14 cellular contexts compared by ENCODE assay signal in genomic region chr3:124137264-124137663, GRCh38.
"Had no signal": no experiment of that assay in that cellular context is flagged by ENCODE, and none has a peak within 500 bp of the region (broad histone marks: within the 10 kb centered on the region; RNA-seq: fewer than 3 reads in every experiment).

No MANE protein-coding gene starts in this region.

- H3K9me3 ChIP-seq: lower lobe of right lung, upper lobe of right lung had no signal

- H3K27me3 ChIP-seq: dorsolateral prefrontal cortex, upper lobe of right lung had no signal

- H3K36me3 ChIP-seq: lower lobe of right lung, upper lobe of right lung had no signal

- DNase-seq: activated CD4-positive, alpha-beta T cell treated with anti-CD3 and anti-CD28 coated beads for 48 hours; activated CD8-positive, alpha-beta T cell treated with anti-CD3 and anti-CD28 coated beads for 36 hours; activated naive CD4-positive, alpha-beta T cell treated with anti-CD3 and anti-CD28 coated beads for 36 hours; activated T-cell treated with anti-CD3 and anti-CD28 coated beads, Interleukin-2, amount 50 U/mL, for 24 hours; anterior cingulate cortex; central memory CD4-positive, alpha-beta T cell; dorsolateral prefrontal cortex; hippocampal formation; lower lobe of right lung; posterior cingulate gyrus; retina; stimulated activated CD8-positive, alpha-beta memory T cell treated with anti-CD3 and anti-CD28 coated beads, Interleukin-4, amount 100 ng/mL, for 48 hours; stimulated activated naive CD4-positive, alpha-beta T cell; upper lobe of right lung had no signal

- ATAC-seq: activated CD8-positive, alpha-beta T cell treated with anti-CD3 and anti-CD28 coated beads for 36 hours; lower lobe of right lung; upper lobe of right lung had no signal

- H3K27ac ChIP-seq: dorsolateral prefrontal cortex, lower lobe of right lung, upper lobe of right lung had no signal

- H3K4me3 ChIP-seq: dorsolateral prefrontal cortex, lower lobe of right lung, upper lobe of right lung had no signal

- H3K4me1 ChIP-seq: lower lobe of right lung had no signal
